20 cellular contexts compared by ENCODE assay signal in genomic region chr4:173138636-173139035, GRCh38.
"Had no signal": no experiment of that assay in that cellular context is flagged by ENCODE, and none has a peak within 500 bp of the region (broad histone marks: within the 10 kb centered on the region; RNA-seq: fewer than 3 reads in every experiment).

No MANE protein-coding gene starts in this region.

- DNase-seq: activated CD4-positive, alpha-beta T cell treated with anti-CD3 and anti-CD28 coated beads, Interleukin-2, amount 10 ng/mL, durations not matched to agents 7 days and 5 days; activated CD4-positive, CD25-positive, alpha-beta regulatory T cell treated with anti-CD3 and anti-CD28 coated beads, Interleukin-2, amount 50 U/mL, for 72 hours; activated CD8-positive, alpha-beta T cell treated with anti-CD3 and anti-CD28 coated beads, Interleukin-2, amount 10 ng/mL, durations not matched to agents 7 days and 5 days; activated gamma-delta T cell treated with Interleukin-2 at 50 U/mL for 16 hours; activated T-cell treated with anti-CD3 and anti-CD28 coated beads, Interleukin-2, amount 50 U/mL, for 1 hour; aorta; brain microvascular endothelial cell; caudate nucleus; effector memory CD4-positive, alpha-beta T cell; left ventricle myocardium inferior; mammary epithelial cell; midbrain; pancreas; stimulated activated CD4-positive, alpha-beta T cell treated with anti-CD3 and anti-CD28 coated beads, Interleukin-15, amount 100 ng/mL, for 24 hours; stomach; transverse colon; uterus had no signal

- ATAC-seq: activated CD8-positive, alpha-beta T cell treated with anti-CD3 and anti-CD28 coated beads, Interleukin-2, amount 10 ng/mL, durations not matched to agents 7 days and 5 days; activated naive CD4-positive, alpha-beta T cell treated with anti-CD3 and anti-CD28 coated beads, Interleukin-2, amount 50 U/mL, for 72 hours; pancreas; sciatic nerve; stimulated activated memory B cell treated with anti-CD40 and anti-IgM and Interleukin-4, amounts not matched to agents 10 μg/mL and 1 μg/mL and 100 μg/mL, for 72 hours had no signal
